In genomic region chr22:19287076-19287724, GRCh38 we compare ENCODE assay signal across 11 cellular contexts. TPM values are rescaled to one million over a fixed set of nuclear protein-coding genes. Genes with fewer than 3 reads are reported as not detected.
DNase-seq lines count a peak whose midpoint lies in the region; ATAC-seq and TF ChIP-seq lines count a peak whose summit lies in the region.
"Had no signal": no experiment of that assay in that cellular context is flagged by ENCODE, and none has a peak within 500 bp of the region (broad histone marks: within the 10 kb centered on the region; RNA-seq: fewer than 3 reads in every experiment).

No MANE protein-coding gene starts in this region.

- H3K9me3 ChIP-seq in SK-N-SH (no peaks in the 10 kb centered on the region), stomach smooth muscle (ENCODE audit: control insufficient read depth in 2 of 2, low read length in 2 of 2) (no peaks in the 10 kb centered on the region), BE2C (no peaks in the 10 kb centered on the region)
- H3K9me3 ChIP-seq: HAP-1 had no signal

- TF ChIP-seq CTCF in SK-N-SH (IDR thresholded peaks at IDR 0.05) (no peak), BE2C (IDR thresholded peaks at IDR 0.05; ENCODE audit: low read depth, low read length) (no peak), omental fat pad (IDR thresholded peaks at IDR 0.05) (no peak)

- H3K27ac ChIP-seq in SK-N-SH (ENCODE audit: low read depth in 2 of 2, low read length in 1 of 2) (peak overlapping the region in 1 of 2 experiments; percentile 22; a peak in 1 of 4 replicates), stomach smooth muscle (ENCODE audit: low read length) (peak overlapping the region; percentile 18)

- no peak overlapping the region for H2AFZ ChIP-seq in SK-N-SH (ENCODE audit: low read depth)

- CTCF ChIA-PET in SK-N-SH (lab: Yijun Ruan, JAX): interaction anchor here (0.9 to 2.3 kb wide), 8 partner anchors 11 to 343 kb away, joined by 3 to 10 read pairs (median 4); partner anchors contain the start of genes ESS2 and SLC25A1

- no peaks in the 10 kb centered on the region for H4K20me1 ChIP-seq in SK-N-SH (ENCODE audit: insufficient read depth)

- H3K4me3 ChIP-seq in SK-N-SH (ENCODE audit: low read depth in 2 of 2, low read length in 1 of 2): no peak overlapping the region
- no peak overlapping the region for H3K4me3 ChIP-seq in stomach smooth muscle (ENCODE audit: low read length in 2 of 2)
- no peak overlapping the region for H3K4me3 ChIP-seq in BE2C (ENCODE audit: low read depth, low read length)
- H3K4me3 ChIP-seq: HAP-1 had no signal

- no peak for TF ChIP-seq EP300 in SK-N-SH (IDR thresholded peaks at IDR 0.05; ENCODE audit: borderline replicate concordance in 1 of 2, low read depth in 1 of 2, low read length in 1 of 2)

- ATAC-seq in SK-N-SH treated with all-trans-retinoic acid at 6 μM for 48 hours: no peak
- ATAC-seq in esophagus mucosa: peak; percentile 86
- ATAC-seq in omental fat pad (ENCODE audit: low FRiP score): no peak

- H3K36me3 ChIP-seq in SK-N-SH (replicated peaks in 1 of 2; ENCODE audit: control insufficient read depth in 1 of 2, insufficient read depth in 2 of 2, low read length in 1 of 2): no peaks in the 10 kb centered on the region
- no peaks in the 10 kb centered on the region for H3K36me3 ChIP-seq in stomach smooth muscle (ENCODE audit: control insufficient read depth in 2 of 2, insufficient read depth in 2 of 2, low read length in 2 of 2)
- H3K36me3 ChIP-seq in BE2C: no peaks in the 10 kb centered on the region; the same call in 1 of the 2 replicates
- H3K36me3 ChIP-seq: HAP-1 had no signal

- no peaks in the 10 kb centered on the region for H3K27me3 ChIP-seq in SK-N-SH (ENCODE audit: insufficient read depth)
- H3K27me3 ChIP-seq in stomach smooth muscle (ENCODE audit: control insufficient read depth in 1 of 2, insufficient read depth in 2 of 2, low read length in 2 of 2): no peaks in the 10 kb centered on the region
- peaks cover 13% of the 10 kb centered on the region for H3K27me3 ChIP-seq in BE2C

- H3K9ac ChIP-seq in SK-N-SH (no peak overlapping the region), stomach smooth muscle (ENCODE audit: low read length in 2 of 2) (no peak overlapping the region)

- peaks cover 19% of the 10 kb centered on the region for H3F3A ChIP-seq in SK-N-SH (replicated peaks; ENCODE audit: insufficient read depth)

- DNase-seq in SK-N-SH (no peak), NCI-H510A treated with DMSO at 0.1 percent for 48 hours (lab: John Stamatoyannopoulos, UW) (peak; percentile 82), BE2C (no peak), NCI-H1930 (lab: John Stamatoyannopoulos, UW) (no peak), omental fat pad (ENCODE audit: low spot score) (no peak)
- DNase-seq: posterior cingulate gyrus, SIG-M5 had no signal

- peak overlapping the region; percentile 51; the same call in 1 of the 2 replicates for H3K4me2 ChIP-seq in SK-N-SH

- H3K9me2 ChIP-seq in SK-N-SH: no peaks in the 10 kb centered on the region

- TF ChIP-seq RAD21 in SK-N-SH (IDR thresholded peaks at IDR 0.05; ENCODE audit: low read length): no peak

- 83% methylated on average over 6 of the region's 6 CpGs for WGBS in SK-N-SH (ENCODE audit: low lambda C conversion rate)

- H3K79me2 ChIP-seq in SK-N-SH (ENCODE audit: insufficient read depth): peaks cover 50% of the 10 kb centered on the region; the same call in 1 of the 2 replicates

- H3K4me1 ChIP-seq in SK-N-SH (ENCODE audit: control insufficient read depth in 1 of 2, insufficient read depth in 2 of 2, low read depth in 1 of 2, low read length in 1 of 2): peaks cover 9 to 32% of the 10 kb centered on the region in 2 experiments
- H3K4me1 ChIP-seq in stomach smooth muscle (ENCODE audit: control insufficient read depth, insufficient read depth, low read length): peaks cover 14% of the 10 kb centered on the region
- no peaks in the 10 kb centered on the region for H3K4me1 ChIP-seq in BE2C

- POLR2A ChIA-PET in SK-N-SH (lab: Yijun Ruan, JAX): no interaction called here

TF ChIP-seq in SK-N-SH, 30 proteins besides CTCF, POLR2A, EP300 and RAD21 (continues in another document):
- TF ChIP-seq RXRA (IDR thresholded peaks at IDR 0.05; ENCODE audit: borderline replicate concordance, low read depth): no peak
- no peak for TF ChIP-seq RCOR1 (IDR thresholded peaks at IDR 0.05; ENCODE audit: low read length)
- no peak for TF ChIP-seq MXI1 (IDR thresholded peaks at IDR 0.05; ENCODE audit: low read depth, low read length)
- no peak for TF ChIP-seq GATA2 (CRISPR knock-in tag; IDR thresholded peaks at IDR 0.05)
- no peak for TF ChIP-seq YY1 (IDR thresholded peaks at IDR 0.05; ENCODE audit: low read depth)
- no peak for TF ChIP-seq USF1 (IDR thresholded peaks at IDR 0.05; ENCODE audit: borderline replicate concordance, low read depth)
- no peak for TF ChIP-seq FOXM1 (IDR thresholded peaks at IDR 0.05; ENCODE audit: low read depth)
- no peak for TF ChIP-seq NFIC (IDR thresholded peaks at IDR 0.05; ENCODE audit: borderline replicate concordance)
- no peak for TF ChIP-seq POLR2AphosphoS5 (IDR thresholded peaks at IDR 0.05; ENCODE audit: low read depth, low read length)
- TF ChIP-seq SMC3 (IDR thresholded peaks at IDR 0.05; ENCODE audit: low read depth, low read length): no peak

TF ChIP-seq in SK-N-SH treated with all-trans-retinoic acid at 6 μM for 48 hours, 23 proteins besides CTCF, POLR2A, EP300 and RAD21:
- TF ChIP-seq ZNF565 (CRISPR knock-in tag; conservative IDR thresholded peaks at IDR 0.05; ENCODE audit: low read depth): no peak
- TF ChIP-seq ZFP3 (CRISPR knock-in tag; IDR thresholded peaks at IDR 0.05): no peak
- TF ChIP-seq TOX (CRISPR knock-in tag; IDR thresholded peaks at IDR 0.05; ENCODE audit: borderline replicate concordance): no peak
- TF ChIP-seq CSDC2 (CRISPR knock-in tag; IDR thresholded peaks at IDR 0.05): no peak

RNA-seq across cellular contexts. Expression of gene CLTCL1, which starts 4.3 kb away (rescaled TPM):
- 6.7 and 8.6 TPM in 2 replicates for polyA plus RNA-seq in SK-N-SH (2012; rRNA removed)
- polyA plus RNA-seq in SK-N-SH (2012; cell fraction: cytosol; rRNA removed): 4.0 and 4.4 TPM in 2 replicates
- 29.0 and 30.8 TPM in 2 replicates for polyA plus RNA-seq in SK-N-SH (2012; cell fraction: nucleus; rRNA removed)
- total RNA-seq in esophagus mucosa (6.8 TPM), omental fat pad (10 to 100 TPM in 1 of 4 donors, 1 to 10 TPM in 3; 5.0 to 14.3 (median 5.9) TPM)
- 0.76 TPM for polyA plus RNA-seq in BE2C (2012; ENCODE audit: insufficient read depth, insufficient read length, low read depth)
